ENCODE assay signal across 20 cellular contexts in genomic region chr19:5112175-5112574, GRCh38.
"Had no signal": no experiment of that assay in that cellular context is flagged by ENCODE, and none has a peak within 500 bp of the region (broad histone marks: within the 10 kb centered on the region; RNA-seq: fewer than 3 reads in every experiment).

No MANE protein-coding gene starts in this region.

- H3K9me3 ChIP-seq: body of pancreas, gastrocnemius medialis, lower lobe of right lung, neutrophil, thyroid gland had no signal

- H3K27me3 Mint-ChIP-seq: activated B cell treated with CpG ODN at 0.5 μM for 24 hours; activated CD8-positive, alpha-beta T cell treated with anti-CD3 and anti-CD28 coated beads for 36 hours; activated naive CD4-positive, alpha-beta T cell treated with anti-CD3 and anti-CD28 coated beads, Interleukin-2, amount 50 U/mL, for 24 hours; dendritic cell treated with granulocyte-macrophage colony-stimulating factor and Interleukin-4, amounts not matched to agents 40 ng/mL and 50 ng/mL, for 4 days; stimulated activated naive B cell treated with anti-CD40 and anti-IgM and Interleukin-4, amounts not matched to agents 10 μg/mL and 1 μg/mL and 100 μg/mL, for 72 hours had no signal

- FAIRE-seq: islet of Langerhans, urothelium cell line had no signal

- H3K4me1 Mint-ChIP-seq: activated B cell treated with CpG ODN at 0.5 μM for 24 hours; activated naive CD4-positive, alpha-beta T cell treated with anti-CD3 and anti-CD28 coated beads, Interleukin-2, amount 50 U/mL, for 24 hours had no signal

- H3K27ac ChIP-seq: gastrocnemius medialis, lower lobe of right lung, neutrophil, thyroid gland had no signal

- H3K27me3 ChIP-seq: body of pancreas, gastrocnemius medialis, neutrophil, thyroid gland had no signal

- H3K9me3 Mint-ChIP-seq: activated B cell treated with CpG ODN at 0.5 μM for 24 hours; activated naive CD4-positive, alpha-beta T cell treated with anti-CD3 and anti-CD28 coated beads, Interleukin-2, amount 50 U/mL, for 24 hours; activated T-cell treated with anti-CD3 and anti-CD28 coated beads, Interleukin-2, amount 50 U/mL, for 4 hours had no signal

- H3K4me3 ChIP-seq: body of pancreas, gastrocnemius medialis, lower lobe of right lung, thyroid gland had no signal

- H3K27ac Mint-ChIP-seq: activated B cell treated with CpG ODN at 0.5 μM for 24 hours; activated CD8-positive, alpha-beta T cell treated with anti-CD3 and anti-CD28 coated beads for 36 hours; activated naive CD4-positive, alpha-beta T cell treated with anti-CD3 and anti-CD28 coated beads, Interleukin-2, amount 50 U/mL, for 24 hours; dendritic cell treated with granulocyte-macrophage colony-stimulating factor and Interleukin-4, amounts not matched to agents 40 ng/mL and 50 ng/mL, for 4 days; stimulated activated naive B cell treated with anti-CD40 and anti-IgM and Interleukin-4, amounts not matched to agents 10 μg/mL and 1 μg/mL and 100 μg/mL, for 72 hours had no signal

- H3K4me1 ChIP-seq: gastrocnemius medialis, lower lobe of right lung, thyroid gland had no signal

- H3K4me3 Mint-ChIP-seq: activated B cell treated with CpG ODN at 0.5 μM for 24 hours; activated CD8-positive, alpha-beta T cell treated with anti-CD3 and anti-CD28 coated beads for 36 hours; activated naive CD4-positive, alpha-beta T cell treated with anti-CD3 and anti-CD28 coated beads, Interleukin-2, amount 50 U/mL, for 24 hours; activated T-cell treated with anti-CD3 and anti-CD28 coated beads, Interleukin-2, amount 50 U/mL, for 4 hours; dendritic cell treated with granulocyte-macrophage colony-stimulating factor and Interleukin-4, amounts not matched to agents 40 ng/mL and 50 ng/mL, for 4 days; stimulated activated naive B cell treated with anti-CD40 and anti-IgM and Interleukin-4, amounts not matched to agents 10 μg/mL and 1 μg/mL and 100 μg/mL, for 72 hours had no signal

- ATAC-seq: activated CD8-positive, alpha-beta T cell treated with anti-CD3 and anti-CD28 coated beads for 36 hours; activated T-cell treated with anti-CD3 and anti-CD28 coated beads, Interleukin-2, amount 50 U/mL, for 4 hours; body of pancreas; gastrocnemius medialis; left colon; lower lobe of right lung; stimulated activated naive B cell treated with anti-CD40 and anti-IgM and Interleukin-4, amounts not matched to agents 10 μg/mL and 1 μg/mL and 100 μg/mL, for 72 hours had no signal

- DNase-seq: activated B cell treated with CpG ODN at 0.5 μM for 24 hours; activated CD4-positive, alpha-beta T cell treated with anti-CD3 and anti-CD28 coated beads for 48 hours; activated CD8-positive, alpha-beta T cell treated with anti-CD3 and anti-CD28 coated beads for 36 hours; activated effector memory CD4-positive, alpha-beta T cell treated with Interleukin-2 at 50 U/mL for 16 hours; activated T-cell treated with anti-CD3 and anti-CD28 coated beads, Interleukin-2, amount 50 U/mL, for 4 hours; cerebellar nuclear complex; effector memory CD4-positive, alpha-beta T cell; gastrocnemius medialis; left colon; lower lobe of right lung; stimulated activated CD4-positive, alpha-beta T cell treated with anti-CD3 and anti-CD28 coated beads, Interleukin-2, amount 100 ng/mL, for 48 hours; stimulated activated naive B cell treated with anti-CD40 and anti-IgM and Interleukin-4, amounts not matched to agents 10 μg/mL and 1 μg/mL and 100 μg/mL, for 72 hours; T-helper 2 cell; thyroid gland had no signal
